ENCODE assay signal across 1 cellular context in the genomic region with DNA sequence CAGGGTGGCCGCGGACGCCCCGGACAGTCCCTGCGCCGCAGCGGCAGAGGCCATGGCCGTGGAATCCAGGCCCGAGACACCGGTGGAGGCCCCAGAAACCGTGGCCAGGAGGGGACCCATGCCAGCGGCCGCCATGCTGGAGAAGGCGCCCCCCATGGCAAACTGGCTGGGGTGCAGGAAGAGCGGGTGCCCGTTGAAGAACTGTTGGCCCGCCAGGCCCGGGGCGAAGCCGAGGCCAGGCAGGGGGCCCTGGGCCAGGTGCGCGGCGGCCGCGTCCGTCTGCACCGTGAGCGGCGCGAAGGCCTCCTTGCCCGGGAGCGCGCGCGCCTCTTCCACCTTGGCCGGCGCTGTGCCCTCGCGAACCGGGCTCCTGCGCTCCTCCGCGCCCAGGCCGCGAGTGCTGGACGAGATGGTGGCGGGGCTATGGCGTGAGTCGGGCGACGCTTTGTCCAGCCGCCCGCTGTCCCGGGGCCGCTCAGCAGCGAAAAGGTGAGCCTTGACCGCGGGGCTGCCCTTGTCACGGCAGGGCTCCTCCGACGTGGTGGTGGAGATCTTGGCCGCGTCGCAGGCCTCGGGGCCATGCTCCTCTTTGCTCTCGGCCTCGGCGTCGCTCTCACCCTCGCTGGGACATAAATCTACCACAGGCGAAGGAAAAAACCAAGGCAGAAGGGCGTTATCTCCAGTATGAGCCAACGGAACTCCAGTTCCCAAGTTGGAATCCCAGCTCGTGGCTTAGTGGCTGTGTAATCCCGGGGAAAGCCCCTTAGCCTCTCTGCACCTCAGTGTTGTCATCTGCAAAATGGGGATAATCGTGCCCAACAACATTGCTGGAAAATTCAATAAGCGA.
TF ChIP-seq lines count a peak whose summit lies in the region.

No MANE protein-coding gene starts in this region.

TF ChIP-seq in K562, 482 proteins besides CTCF, POLR2A, EP300 and RAD21 (continued from another document):
- TF ChIP-seq, protein P1, sequence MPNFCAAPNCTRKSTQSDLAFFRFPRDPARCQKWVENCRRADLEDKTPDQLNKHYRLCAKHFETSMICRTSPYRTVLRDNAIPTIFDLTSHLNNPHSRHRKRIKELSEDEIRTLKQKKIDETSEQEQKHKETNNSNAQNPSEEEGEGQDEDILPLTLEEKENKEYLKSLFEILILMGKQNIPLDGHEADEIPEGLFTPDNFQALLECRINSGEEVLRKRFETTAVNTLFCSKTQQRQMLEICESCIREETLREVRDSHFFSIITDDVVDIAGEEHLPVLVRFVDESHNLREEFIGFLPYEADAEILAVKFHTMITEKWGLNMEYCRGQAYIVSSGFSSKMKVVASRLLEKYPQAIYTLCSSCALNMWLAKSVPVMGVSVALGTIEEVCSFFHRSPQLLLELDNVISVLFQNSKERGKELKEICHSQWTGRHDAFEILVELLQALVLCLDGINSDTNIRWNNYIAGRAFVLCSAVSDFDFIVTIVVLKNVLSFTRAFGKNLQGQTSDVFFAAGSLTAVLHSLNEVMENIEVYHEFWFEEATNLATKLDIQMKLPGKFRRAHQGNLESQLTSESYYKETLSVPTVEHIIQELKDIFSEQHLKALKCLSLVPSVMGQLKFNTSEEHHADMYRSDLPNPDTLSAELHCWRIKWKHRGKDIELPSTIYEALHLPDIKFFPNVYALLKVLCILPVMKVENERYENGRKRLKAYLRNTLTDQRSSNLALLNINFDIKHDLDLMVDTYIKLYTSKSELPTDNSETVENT (CRISPR knock-in tag; IDR thresholded peaks at IDR 0.05), result no peak
